ENCODE assay signal across 1 cellular context in the genomic region with DNA sequence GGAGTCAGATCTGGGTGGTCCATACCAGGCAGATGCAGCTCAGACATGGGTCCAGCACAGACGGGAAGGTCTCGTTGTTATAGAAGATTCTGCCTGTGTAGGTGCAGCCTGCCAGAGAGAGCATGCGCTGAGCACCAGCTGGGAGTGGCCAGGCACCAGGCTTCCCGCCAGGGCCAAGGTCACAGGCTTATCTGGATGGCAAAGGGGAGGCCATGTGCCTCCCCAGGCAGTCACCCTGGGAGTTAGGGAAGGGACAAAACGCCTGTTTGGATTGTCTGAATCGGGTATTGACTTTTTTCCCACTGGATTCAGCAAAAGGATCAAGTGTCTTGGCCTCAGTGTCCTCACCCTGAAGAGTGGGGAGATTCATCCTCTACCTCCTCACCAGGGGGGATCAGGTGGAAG.
TF ChIP-seq lines count a peak whose summit lies in the region.

No MANE protein-coding gene starts in this region.

TF ChIP-seq in HepG2, 621 proteins besides CTCF, POLR2A, EP300 and RAD21 (continued from another document and continues in another):
- TF ChIP-seq TP53 (CRISPR knock-in tag; conservative IDR thresholded peaks at IDR 0.05) (no peak), TSC22D2 (CRISPR knock-in tag; IDR thresholded peaks at IDR 0.05; ENCODE audit: borderline replicate concordance) (no peak), YEATS2 (CRISPR knock-in tag; IDR thresholded peaks at IDR 0.05; ENCODE audit: borderline replicate concordance) (no peak), NFATC3 (CRISPR knock-in tag; IDR thresholded peaks at IDR 0.05) (no peak), ZNF674 (CRISPR knock-in tag; IDR thresholded peaks at IDR 0.05; ENCODE audit: low read depth) (no peak), ZNF367 (CRISPR knock-in tag; IDR thresholded peaks at IDR 0.05; ENCODE audit: borderline replicate concordance) (no peak), ZMYM3 (CRISPR knock-in tag; IDR thresholded peaks at IDR 0.05) (peak; percentile 38; the same call in 1 of the 2 replicates), MTA3 (CRISPR knock-in tag; IDR thresholded peaks at IDR 0.05) (no peak), PBX3 (CRISPR knock-in tag; IDR thresholded peaks at IDR 0.05; ENCODE audit: borderline replicate concordance) (no peak), MLX (CRISPR knock-in tag; IDR thresholded peaks at IDR 0.05) (peak; percentile 63; the same call in 1 of the 2 replicates), ZNF589 (CRISPR knock-in tag; conservative IDR thresholded peaks at IDR 0.05) (no peak), ZNF446 (CRISPR knock-in tag; IDR thresholded peaks at IDR 0.05) (no peak), NFRKB (IDR thresholded peaks at IDR 0.05) (no peak), HOXA3 (CRISPR knock-in tag; IDR thresholded peaks at IDR 0.05) (peak; percentile 82), ZNF230 (CRISPR knock-in tag; IDR thresholded peaks at IDR 0.05) (no peak), ZNF224 (CRISPR knock-in tag; IDR thresholded peaks at IDR 0.05) (no peak), ADNP (CRISPR knock-in tag; IDR thresholded peaks at IDR 0.05) (no peak), MLLT10 (CRISPR knock-in tag; IDR thresholded peaks at IDR 0.05) (no peak), NR2F6 (IDR thresholded peaks at IDR 0.05) (peak; percentile 63), NR2F6 (CRISPR knock-in tag; IDR thresholded peaks at IDR 0.05) (peak; percentile 81), SMC3 (IDR thresholded peaks at IDR 0.05; ENCODE audit: low read length) (no peak), ZNF878 (CRISPR knock-in tag; IDR thresholded peaks at IDR 0.05) (no peak), SOX6 (IDR thresholded peaks at IDR 0.05) (no peak), SOX6 (CRISPR knock-in tag; IDR thresholded peaks at IDR 0.05) (peak; percentile 40; the same call in 1 of the 2 replicates), ZNF512 (CRISPR knock-in tag; IDR thresholded peaks at IDR 0.05) (no peak), KDM2A (CRISPR knock-in tag; IDR thresholded peaks at IDR 0.05; ENCODE audit: borderline replicate concordance, low read depth) (peak; percentile 48; the same call in 1 of the 2 replicates), ZNF207 (IDR thresholded peaks at IDR 0.05; ENCODE audit: borderline replicate concordance) (no peak), ZNF83 (CRISPR knock-in tag; IDR thresholded peaks at IDR 0.05; ENCODE audit: borderline replicate concordance) (no peak), MED13 (CRISPR knock-in tag; IDR thresholded peaks at IDR 0.05) (no peak), XBP1 (CRISPR knock-in tag; IDR thresholded peaks at IDR 0.05) (0 out of 2 replicates have a peak, but pooled peaks have one; percentile 55), SALL1 (CRISPR knock-in tag; IDR thresholded peaks at IDR 0.05) (peak; percentile 68), ZGPAT (CRISPR knock-in tag; IDR thresholded peaks at IDR 0.05) (peak; percentile 56; the same call in 1 of the 2 replicates), POLR2AphosphoS5 (IDR thresholded peaks at IDR 0.05; ENCODE audit: low read depth, low read length) (peak; percentile 58), MATR3 (CRISPR knock-in tag; IDR thresholded peaks at IDR 0.05) (no peak), CREM (IDR thresholded peaks at IDR 0.05) (no peak), CREM (CRISPR knock-in tag; IDR thresholded peaks at IDR 0.05) (no peak), POLR2G (IDR thresholded peaks at IDR 0.05; ENCODE audit: low read depth, low read length) (no peak; the same call in 1 of the 2 replicates), RBM22 (optimal IDR thresholded peaks at IDR 0.05; ENCODE audit: low read length) (peak; percentile 39), CBFB (CRISPR knock-in tag; IDR thresholded peaks at IDR 0.05) (no peak), ZFP41 (CRISPR knock-in tag; IDR thresholded peaks at IDR 0.05; ENCODE audit: borderline replicate concordance) (no peak), TRAFD1 (CRISPR knock-in tag; IDR thresholded peaks at IDR 0.05; ENCODE audit: borderline replicate concordance) (no peak), TBX2 (CRISPR knock-in tag; IDR thresholded peaks at IDR 0.05; ENCODE audit: borderline replicate concordance) (peak; percentile 45; the same call in 1 of the 2 replicates), ZNF124 (CRISPR knock-in tag; IDR thresholded peaks at IDR 0.05) (no peak), ARID4A (CRISPR knock-in tag; IDR thresholded peaks at IDR 0.05; ENCODE audit: borderline replicate concordance) (peak; percentile 47; the same call in 1 of the 2 replicates), ZMAT3 (CRISPR knock-in tag; conservative IDR thresholded peaks at IDR 0.05) (no peak; the same call in none of the 2 replicates), ZNF431 (CRISPR knock-in tag; IDR thresholded peaks at IDR 0.05; ENCODE audit: borderline replicate concordance, low read depth) (0 out of 2 replicates have a peak, but pooled peaks have one; percentile 41), THAP11 (CRISPR knock-in tag; IDR thresholded peaks at IDR 0.05) (no peak), TCF12 (IDR thresholded peaks at IDR 0.05) (no peak), TCF12 (CRISPR knock-in tag; IDR thresholded peaks at IDR 0.05) (no peak), ZNF33A (CRISPR knock-in tag; IDR thresholded peaks at IDR 0.05; ENCODE audit: borderline replicate concordance) (no peak), GFI1 (CRISPR knock-in tag; IDR thresholded peaks at IDR 0.05; ENCODE audit: borderline replicate concordance) (no peak), TOPORS (CRISPR knock-in tag; IDR thresholded peaks at IDR 0.05) (no peak), RFXANK (CRISPR knock-in tag; IDR thresholded peaks at IDR 0.05) (no peak), PHB2 (IDR thresholded peaks at IDR 0.05; ENCODE audit: partially characterized antibody) (no peak), BRF2 (CRISPR knock-in tag; IDR thresholded peaks at IDR 0.05) (no peak)
- TF ChIP-seq, protein P1, sequence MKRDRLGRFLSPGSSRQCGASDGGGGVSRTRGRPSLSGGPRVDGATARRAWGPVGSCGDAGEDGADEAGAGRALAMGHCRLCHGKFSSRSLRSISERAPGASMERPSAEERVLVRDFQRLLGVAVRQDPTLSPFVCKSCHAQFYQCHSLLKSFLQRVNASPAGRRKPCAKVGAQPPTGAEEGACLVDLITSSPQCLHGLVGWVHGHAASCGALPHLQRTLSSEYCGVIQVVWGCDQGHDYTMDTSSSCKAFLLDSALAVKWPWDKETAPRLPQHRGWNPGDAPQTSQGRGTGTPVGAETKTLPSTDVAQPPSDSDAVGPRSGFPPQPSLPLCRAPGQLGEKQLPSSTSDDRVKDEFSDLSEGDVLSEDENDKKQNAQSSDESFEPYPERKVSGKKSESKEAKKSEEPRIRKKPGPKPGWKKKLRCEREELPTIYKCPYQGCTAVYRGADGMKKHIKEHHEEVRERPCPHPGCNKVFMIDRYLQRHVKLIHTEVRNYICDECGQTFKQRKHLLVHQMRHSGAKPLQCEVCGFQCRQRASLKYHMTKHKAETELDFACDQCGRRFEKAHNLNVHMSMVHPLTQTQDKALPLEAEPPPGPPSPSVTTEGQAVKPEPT (CRISPR knock-in tag; IDR thresholded peaks at IDR 0.05; ENCODE audit: low read depth): no peak
- TF ChIP-seq, protein P2, sequence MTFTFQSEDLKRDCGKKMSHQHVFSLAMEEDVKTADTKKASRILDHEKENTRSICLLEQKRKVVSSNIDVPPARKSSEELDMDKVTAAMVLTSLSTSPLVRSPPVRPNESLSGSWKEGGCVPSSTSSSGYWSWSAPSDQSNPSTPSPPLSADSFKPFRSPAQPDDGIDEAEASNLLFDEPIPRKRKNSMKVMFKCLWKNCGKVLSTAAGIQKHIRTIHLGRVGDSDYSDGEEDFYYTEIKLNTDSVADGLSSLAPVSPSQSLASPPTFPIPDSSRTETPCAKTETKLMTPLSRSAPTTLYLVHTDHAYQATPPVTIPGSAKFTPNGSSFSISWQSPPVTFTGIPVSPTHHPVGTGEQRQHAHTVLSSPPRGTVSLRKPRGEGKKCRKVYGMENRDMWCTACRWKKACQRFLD (CRISPR knock-in tag; IDR thresholded peaks at IDR 0.05; ENCODE audit: borderline replicate concordance): 0 out of 2 replicates have a peak, but pooled peaks have one; percentile 36
- TF ChIP-seq, protein P3, sequence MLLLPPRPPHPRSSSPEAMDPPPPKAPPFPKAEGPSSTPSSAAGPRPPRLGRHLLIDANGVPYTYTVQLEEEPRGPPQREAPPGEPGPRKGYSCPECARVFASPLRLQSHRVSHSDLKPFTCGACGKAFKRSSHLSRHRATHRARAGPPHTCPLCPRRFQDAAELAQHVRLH (CRISPR knock-in tag; IDR thresholded peaks at IDR 0.05; ENCODE audit: borderline replicate concordance, low read depth): no peak
